1 cellular context compared by ENCODE assay signal in genomic region chr14:72926292-72927028, GRCh38.
TF ChIP-seq lines count a peak whose summit lies in the region.

Gene DCAF4 (plus strand): TSS chr14:72926464. CDS start chr14:72937979, 11,515 bp downstream.

TF ChIP-seq in K562, 482 proteins besides CTCF, POLR2A, EP300 and RAD21 (continued from another document and continues in another):
- TF ChIP-seq ZBTB11 (CRISPR knock-in tag; IDR thresholded peaks at IDR 0.05) (peak in 1 of 3 experiments; percentile 76; a peak in 2 of 6 replicates), PHF20 (IDR thresholded peaks at IDR 0.05; ENCODE audit: partially characterized antibody) (peak; percentile 18), EWSR1 (IDR thresholded peaks at IDR 0.05; ENCODE audit: borderline replicate concordance, low read depth, partially characterized antibody) (no peak), ZBED1 (IDR thresholded peaks at IDR 0.05) (no peak), ATF2 (CRISPR knock-in tag; IDR thresholded peaks at IDR 0.05) (no peak), SRSF3 (IDR thresholded peaks at IDR 0.05; ENCODE audit: insufficient read depth, low read length) (no peak), HCFC1 (IDR thresholded peaks at IDR 0.05; ENCODE audit: low read depth, low read length) (no peak), ZNF12 (CRISPR knock-in tag; IDR thresholded peaks at IDR 0.05) (no peak), GATAD2A (IDR thresholded peaks at IDR 0.05) (no peak), YY1 (IDR thresholded peaks at IDR 0.05; ENCODE audit: borderline replicate concordance in 1 of 3, control insufficient read depth in 1 of 3, extremely low read depth in 1 of 3, insufficient read depth in 3 of 3, insufficient read length in 1 of 3, insufficient replicate concordance in 2 of 3, low read depth in 1 of 3, low read length in 2 of 3) (no peak), U2AF2 (optimal IDR thresholded peaks at IDR 0.05; ENCODE audit: low read depth, low read length) (no peak), MEIS2 (IDR thresholded peaks at IDR 0.05; ENCODE audit: partially characterized antibody) (no peak), HNRNPK (IDR thresholded peaks at IDR 0.05; ENCODE audit: low read depth, low read length, poor library complexity, severe bottlenecking) (no peak), GTF2F1 (IDR thresholded peaks at IDR 0.05; ENCODE audit: low read depth, low read length) (no peak), HBP1 (CRISPR knock-in tag; IDR thresholded peaks at IDR 0.05) (no peak), TAF15 (IDR thresholded peaks at IDR 0.05; ENCODE audit: low read depth, low read length) (no peak), XRCC4 (IDR thresholded peaks at IDR 0.05; ENCODE audit: extremely low read depth, insufficient read depth, insufficient read length) (no peak), GABPB2 (CRISPR knock-in tag; conservative IDR thresholded peaks at IDR 0.05) (no peak), KLF10 (CRISPR knock-in tag; IDR thresholded peaks at IDR 0.05) (no peak), KLF16 (IDR thresholded peaks at IDR 0.05) (no peak), ZBTB40 (IDR thresholded peaks at IDR 0.05) (peak; percentile 50; the same call in 1 of the 2 replicates), ZBTB40 (CRISPR knock-in tag; IDR thresholded peaks at IDR 0.05) (no peak), SAFB (IDR thresholded peaks at IDR 0.05; ENCODE audit: borderline replicate concordance, low read depth, low read length) (peak; percentile 56; the same call in 1 of the 2 replicates), RBFOX2 (IDR thresholded peaks at IDR 0.05; ENCODE audit: low read depth, low read length) (peak; percentile 81), NR1H2 (CRISPR knock-in tag; IDR thresholded peaks at IDR 0.05) (no peak), ZNF217 (CRISPR knock-in tag; IDR thresholded peaks at IDR 0.05) (no peak), HMG20A (CRISPR knock-in tag; conservative IDR thresholded peaks at IDR 0.05) (no peak), ZNF778 (CRISPR knock-in tag; IDR thresholded peaks at IDR 0.05) (no peak), ZNF224 (CRISPR knock-in tag; IDR thresholded peaks at IDR 0.05) (no peak), RFX5 (IDR thresholded peaks at IDR 0.05; ENCODE audit: low read depth, low read length) (no peak), MXD1 (CRISPR knock-in tag; IDR thresholded peaks at IDR 0.05; ENCODE audit: borderline replicate concordance, poor library complexity, severe bottlenecking) (no peak), PBX2 (CRISPR knock-in tag; IDR thresholded peaks at IDR 0.05; ENCODE audit: low read depth) (peak; percentile 72), PBX2 (tag; conservative IDR thresholded peaks at IDR 0.05; ENCODE audit: low read depth) (peak; percentile 95), BHLHE40 (IDR thresholded peaks at IDR 0.05; ENCODE audit: low read length) (peak; percentile 70), ZNF133 (CRISPR knock-in tag; IDR thresholded peaks at IDR 0.05) (no peak), PKNOX1 (IDR thresholded peaks at IDR 0.05) (peak; percentile 99), ELF4 (CRISPR knock-in tag; IDR thresholded peaks at IDR 0.05) (no peak), CCAR2 (IDR thresholded peaks at IDR 0.05; ENCODE audit: low read depth, low read length) (no peak), BMI1 (IDR thresholded peaks at IDR 0.05; ENCODE audit: low read length) (no peak), EP400 (IDR thresholded peaks at IDR 0.05) (peak; percentile 93), TBP (optimal IDR thresholded peaks at IDR 0.05; ENCODE audit: low read depth, low read length) (peak; percentile 68), NFYB (IDR thresholded peaks at IDR 0.05; ENCODE audit: extremely low read depth, insufficient read length) (peak; percentile 70), MEF2A (IDR thresholded peaks at IDR 0.05; ENCODE audit: control insufficient read depth, low read depth, low read length) (no peak)
